In genomic region chr12:122423258-122424165, GRCh38 we compare ENCODE assay signal across 1 cellular context.
TF ChIP-seq lines count a peak whose summit lies in the region.

No MANE protein-coding gene starts in this region.

TF ChIP-seq in SK-N-SH treated with all-trans-retinoic acid at 6 μM for 48 hours, 23 proteins besides CTCF, POLR2A, EP300 and RAD21 (continued from another document):
- TF ChIP-seq ESRRG (CRISPR knock-in tag; IDR thresholded peaks at IDR 0.05): no peak
- no peak for TF ChIP-seq TSHZ2 (CRISPR knock-in tag; IDR thresholded peaks at IDR 0.05)
- no peak for TF ChIP-seq ZFP30 (CRISPR knock-in tag; IDR thresholded peaks at IDR 0.05)
- no peak for TF ChIP-seq RARB (CRISPR knock-in tag; IDR thresholded peaks at IDR 0.05)
- no peak for TF ChIP-seq GLIS3 (CRISPR knock-in tag; IDR thresholded peaks at IDR 0.05)
